Comparison of ENCODE assay signal across 8 cellular contexts in genomic region chr3:127654993-127655392, GRCh38. TPM values are rescaled to one million over a fixed set of nuclear protein-coding genes. Genes with fewer than 3 reads are reported as not detected.
DNase-seq lines count a peak whose midpoint lies in the region; ATAC-seq and TF ChIP-seq lines count a peak whose summit lies in the region.
"Not testable (repeated sequence)": the region's sequence is repeated elsewhere in the genome, so short reads cannot be mapped to it uniquely, and the experiment has no call there.

No MANE protein-coding gene starts in this region.

- not testable (repeated sequence) for H3K23ac ChIP-seq in mesenchymal stem cell (ENCODE audit: low read length in 2 of 2)

- not testable (repeated sequence) for H3K4me1 ChIP-seq in GM23338 (ENCODE audit: insufficient read depth); mesenchymal stem cell (ENCODE audit: control insufficient read depth, insufficient read depth, low read depth, low read length); vagina
- H3K4me1 ChIP-seq in PC-9 (replicated peaks; ENCODE audit: insufficient read depth) = peaks cover 26% of the 10 kb centered on the region
- peaks cover 25% of the 10 kb centered on the region for H3K4me1 ChIP-seq in adipocyte (ENCODE audit: control insufficient read depth, insufficient read depth, low read length)
- H3K4me1 ChIP-seq in thoracic aorta (ENCODE audit: control insufficient read depth in 1 of 2, low read depth in 2 of 2) = peaks cover 4 to 34% of the 10 kb centered on the region in 2 donors

- not testable (repeated sequence) for H3K9me3 Mint-ChIP-seq in GM23338; osteocyte (ENCODE audit: unreplicated experiment)

- H2BK15ac ChIP-seq in mesenchymal stem cell (ENCODE audit: low read depth, poor library complexity, severe bottlenecking) = not testable (repeated sequence)

- H3K79me2 ChIP-seq in GM23338 (replicated peaks; ENCODE audit: insufficient read depth); PC-9 (ENCODE audit: low read depth): not testable (repeated sequence)

- H3K4me3 Mint-ChIP-seq in GM23338; osteocyte (ENCODE audit: unreplicated experiment): not testable (repeated sequence)

- H3K27ac ChIP-seq in GM23338 (ENCODE audit: low read depth) (0 out of 2 replicates have a peak overlapping the region, but pooled peaks have one; percentile 50), PC-9 (peak overlapping the region; percentile 31; the same call in 1 of the 2 replicates), coronary artery (peak overlapping the region in 1 of 2 donors; percentile 75), thoracic aorta (peak overlapping the region; percentile 39 to 68), vagina (peak overlapping the region; percentile 39)
- H3K27ac ChIP-seq in mesenchymal stem cell (ENCODE audit: low read length, poor library complexity, severe bottlenecking) = not testable (repeated sequence)

- H3K27me3 Mint-ChIP-seq in GM23338 (ENCODE audit: insufficient read depth, low read depth, poor library complexity); osteocyte (ENCODE audit: unreplicated experiment): not testable (repeated sequence)

- not testable (repeated sequence) for H3K27ac Mint-ChIP-seq in GM23338
- peak overlapping the region; percentile 87 for H3K27ac Mint-ChIP-seq in osteocyte (ENCODE audit: unreplicated experiment)

- not testable (repeated sequence) for ATAC-seq in GM23338; thoracic aorta (ENCODE audit: insufficient number of reproducible peaks, low FRiP score, low read depth)

- not testable (repeated sequence) for TF ChIP-seq POLR2A in vagina (IDR thresholded peaks at IDR 0.05)

- H3K36me3 ChIP-seq in GM23338 (ENCODE audit: insufficient read depth); PC-9 (ENCODE audit: low read depth); adipocyte (ENCODE audit: control insufficient read depth, insufficient read depth, low read length, severe bottlenecking); mesenchymal stem cell (ENCODE audit: control insufficient read depth in 1 of 2, insufficient read depth in 2 of 2, low read depth in 1 of 2, low read length in 2 of 2); thoracic aorta; vagina: not testable (repeated sequence)

- H4K91ac ChIP-seq in mesenchymal stem cell (ENCODE audit: low read length) = not testable (repeated sequence)

- 94% methylated on average over 6 of the region's 6 CpGs for WGBS in mesenchymal stem cell

- not testable (repeated sequence) for H3K4me1 Mint-ChIP-seq in GM23338
- peaks cover 58% of the 10 kb centered on the region for H3K4me1 Mint-ChIP-seq in osteocyte (ENCODE audit: unreplicated experiment)

- H3K4me2 ChIP-seq in GM23338; mesenchymal stem cell (ENCODE audit: low read length, poor library complexity, severe bottlenecking): not testable (repeated sequence)
- 0 out of 2 replicates have a peak overlapping the region, but pooled peaks have one; percentile 29 for H3K4me2 ChIP-seq in PC-9

- not testable (repeated sequence) for H3K18ac ChIP-seq in mesenchymal stem cell (ENCODE audit: low read depth in 1 of 2, low read length in 2 of 2)

- H3K9ac ChIP-seq in adipocyte (ENCODE audit: low read length) = peak overlapping the region; percentile 41
- H3K9ac ChIP-seq in mesenchymal stem cell (ENCODE audit: low read length) = peak overlapping the region; percentile 69

- BruUV-seq in PC-9 (replicated peaks; lab: Mats Ljungman, UMichigan) = not testable (repeated sequence)

- not testable (repeated sequence) for H3F3A ChIP-seq in GM23338 (replicated peaks; ENCODE audit: low read depth)
- peaks cover 12% of the 10 kb centered on the region for H3F3A ChIP-seq in PC-9 (ENCODE audit: insufficient read depth, low read depth)

- H3K79me1 ChIP-seq in mesenchymal stem cell (replicated peaks; ENCODE audit: low read length, poor library complexity, severe bottlenecking) = not testable (repeated sequence)

- CTCF ChIA-PET in PC-9 (lab: Charles Lee) = interaction anchor here (0.6 to 1.1 kb wide), 2 partner anchors 39 to 58 kb away, joined by 3 read pairs; no protein-coding TSS in a partner anchor

- not testable (repeated sequence) for H2AFZ ChIP-seq in GM23338; PC-9; mesenchymal stem cell (ENCODE audit: low read depth, low read length)

- H4K8ac ChIP-seq in mesenchymal stem cell (ENCODE audit: low read length) = not testable (repeated sequence)

- not testable (repeated sequence) for H2BK120ac ChIP-seq in mesenchymal stem cell (ENCODE audit: low read depth, low read length)

- H2BK12ac ChIP-seq in mesenchymal stem cell (ENCODE audit: low read length in 2 of 2) = not testable (repeated sequence)

- not testable (repeated sequence) for H2AK5ac ChIP-seq in mesenchymal stem cell (ENCODE audit: low read length, severe bottlenecking)

- H3K14ac ChIP-seq in mesenchymal stem cell (ENCODE audit: low read length in 2 of 2) = not testable (repeated sequence)

- H3K27me3 ChIP-seq in GM23338 (ENCODE audit: insufficient read depth); PC-9 (ENCODE audit: insufficient read depth, low read depth); adipocyte (replicated peaks; ENCODE audit: control insufficient read depth, insufficient read depth, low read length); mesenchymal stem cell (ENCODE audit: control insufficient read depth in 1 of 2, insufficient read depth in 1 of 2, low read length in 2 of 2); thoracic aorta (replicated peaks; ENCODE audit: insufficient read depth); vagina: not testable (repeated sequence)

- not testable (repeated sequence) for H3K4ac ChIP-seq in mesenchymal stem cell (ENCODE audit: low read depth in 1 of 2, low read length in 2 of 2)

- POLR2A ChIA-PET in PC-9 (lab: Charles Lee; ENCODE audit: unreplicated experiment) = not testable (repeated sequence)

- H3K9me3 ChIP-seq in PC-9 (ENCODE audit: insufficient read depth, low read depth); adipocyte (ENCODE audit: control insufficient read depth, low read length); mesenchymal stem cell (ENCODE audit: control insufficient read depth, low read length); thoracic aorta; vagina: not testable (repeated sequence)

- H2BK5ac ChIP-seq in mesenchymal stem cell (ENCODE audit: low read depth, low read length, poor library complexity, severe bottlenecking) = not testable (repeated sequence)

- not testable (repeated sequence) for TF ChIP-seq CTCF in GM23338 (conservative IDR thresholded peaks at IDR 0.05; ENCODE audit: low read depth in 2 of 2); PC-9 (conservative IDR thresholded peaks at IDR 0.05); coronary artery (IDR thresholded peaks at IDR 0.05); osteocyte (IDR thresholded peaks at IDR 0.05); thoracic aorta (IDR thresholded peaks at IDR 0.05); vagina (IDR thresholded peaks at IDR 0.05)

- not testable (repeated sequence) for H3K36me3 Mint-ChIP-seq in GM23338 (ENCODE audit: low read depth); osteocyte (ENCODE audit: unreplicated experiment)

- DNase-seq in GM23338 (ENCODE audit: low spot score); PC-9; adipocyte (ENCODE audit: low read depth); mesenchymal stem cell; osteocyte (ENCODE audit: extremely low spot score, unreplicated experiment); thoracic aorta (ENCODE audit: low spot score); vagina (ENCODE audit: extremely low spot score in 2 of 2): not testable (repeated sequence)
- peak; percentile 14 for DNase-seq in coronary artery (ENCODE audit: low spot score)

- H3K9me2 ChIP-seq in GM23338 (ENCODE audit: insufficient read depth); PC-9 (ENCODE audit: insufficient read depth): not testable (repeated sequence)

- not testable (repeated sequence) for H3K4me3 ChIP-seq in GM23338; PC-9; adipocyte (ENCODE audit: low read length); coronary artery; mesenchymal stem cell (ENCODE audit: insufficient read depth in 1 of 2, low read depth in 1 of 2, low read length in 2 of 2); thoracic aorta; vagina

- intact Hi-C loops in PC-9 (cut with micrococcal nuclease; ENCODE audit: unreplicated experiment) = loop anchor here (5.0 kb wide), 1 partner anchor 397 kb away; the partner anchor contains the start of gene SEC61A1
- intact Hi-C loops in vagina (cut with DNase I) = loop anchor here (5.0 kb wide), 2 partner anchors 167 to 317 kb away; partner anchors contain the start of gene MGLL

- H4K20me1 ChIP-seq in GM23338 (replicated peaks; ENCODE audit: insufficient read depth); PC-9 (ENCODE audit: insufficient read depth): not testable (repeated sequence)

RNA-seq across cellular contexts. Expression of gene ABTB1, which starts 17.8 kb away (rescaled TPM):
- total RNA-seq in GM23338 (2014; rRNA removed; shearing (Covaris generic)) = 5.0 and 5.7 TPM in 2 replicates
- polyA plus RNA-seq in GM23338 (2016; fragmentation: Nextera tagmentation; extraction: Ambion mirVana) = 3.7 TPM in 2 replicates
- 39.1 and 57.1 TPM in 2 replicates for total RNA-seq in PC-9 (2021)
- 6.8 TPM for polyA plus RNA-seq in mesenchymal stem cell (2013, experiment 1 of 2)
- polyA plus RNA-seq in mesenchymal stem cell (2013, experiment 2 of 2) = 6.6 TPM
- total RNA-seq in osteocyte = 69.8 and 73.4 TPM in 2 replicates
- total RNA-seq in thoracic aorta = 10 to 100 TPM; 71.7 to 78.7 TPM
- total RNA-seq in vagina = 59.7 TPM

RNA-seq across cellular contexts. Expression of gene PODXL2, which starts 26.0 kb away (rescaled TPM):
- 51.0 and 57.6 TPM in 2 replicates for total RNA-seq in GM23338 (2014; rRNA removed; shearing (Covaris generic))
- polyA plus RNA-seq in GM23338 (2016; fragmentation: Nextera tagmentation; extraction: Ambion mirVana) = 18.4 and 19.1 TPM in 2 replicates
- total RNA-seq in PC-9 (2021) (11.9 and 12.1 TPM in 2 replicates), osteocyte (5.7 and 5.9 TPM in 2 replicates), thoracic aorta (1 to 10 TPM; 2.8 to 7.8 TPM), vagina (2.9 TPM)
- polyA plus RNA-seq in mesenchymal stem cell (2013, experiment 1 of 2) = 0.83 TPM
- 0.82 TPM for polyA plus RNA-seq in mesenchymal stem cell (2013, experiment 2 of 2)

RNA-seq across cellular contexts. Expression of gene MCM2, which starts 56.8 kb away (rescaled TPM):
- 184 and 235 TPM in 2 replicates for total RNA-seq in GM23338 (2014; rRNA removed; shearing (Covaris generic))
- 27.4 and 32.8 TPM in 2 replicates for polyA plus RNA-seq in GM23338 (2016; fragmentation: Nextera tagmentation; extraction: Ambion mirVana)
- total RNA-seq in PC-9 (2021) (108 and 137 TPM in 2 replicates), osteocyte (19.2 and 20.4 TPM in 2 replicates), thoracic aorta (1 to 10 TPM; 4.5 to 5.4 TPM), vagina (19.4 TPM)
- 5.5 TPM for polyA plus RNA-seq in mesenchymal stem cell (2013, experiment 1 of 2)
- 5.5 TPM for polyA plus RNA-seq in mesenchymal stem cell (2013, experiment 2 of 2)
